9 cellular contexts compared by ENCODE assay signal in genomic region chr4:48681856-48682255, GRCh38.
DNase-seq lines count a peak whose midpoint lies in the region; ATAC-seq and TF ChIP-seq lines count a peak whose summit lies in the region.
"Had no signal": no experiment of that assay in that cellular context is flagged by ENCODE, and none has a peak within 500 bp of the region (broad histone marks: within the 10 kb centered on the region; RNA-seq: fewer than 3 reads in every experiment).

No MANE protein-coding gene starts in this region.

- CTCF ChIA-PET in Calu3 (lab: Charles Lee), result interaction anchor here (1.2 to 2.0 kb wide), 3 partner anchors 13 to 104 kb away, joined by 4 to 8 read pairs (median 6); no protein-coding TSS in a partner anchor

- no peaks in the 10 kb centered on the region for H3K27me3 Mint-ChIP-seq in Calu3 (ENCODE audit: unreplicated experiment)
- H3K27me3 Mint-ChIP-seq in memory B cell, result no peaks in the 10 kb centered on the region

- no TSS peak for BruUV-seq in Calu3 (replicated peaks; lab: Mats Ljungman, UMichigan)

- H3K36me3 Mint-ChIP-seq in Calu3 (ENCODE audit: insufficient read depth, unreplicated experiment) (no peaks in the 10 kb centered on the region), memory B cell (peaks cover 6% of the 10 kb centered on the region)

- no peaks in the 10 kb centered on the region for H3K27me3 ChIP-seq in adipocyte (replicated peaks; ENCODE audit: control insufficient read depth, insufficient read depth, low read length)
- no peaks in the 10 kb centered on the region for H3K27me3 ChIP-seq in vagina
- H3K27me3 ChIP-seq in gastroesophageal sphincter, result no peaks in the 10 kb centered on the region

- H3K9me3 Mint-ChIP-seq in Calu3 (ENCODE audit: low read depth, unreplicated experiment) (no peaks in the 10 kb centered on the region), memory B cell (no peaks in the 10 kb centered on the region)
- H3K9me3 Mint-ChIP-seq: neural crest cell had no signal

- peak overlapping the region; percentile 87 for H3K27ac Mint-ChIP-seq in Calu3 (ENCODE audit: unreplicated experiment)
- peak overlapping the region; percentile 68 for H3K27ac Mint-ChIP-seq in memory B cell

- TF ChIP-seq CTCF in Calu3 (IDR thresholded peaks at IDR 0.05; ENCODE audit: unreplicated experiment) (peak; percentile 23), vagina (IDR thresholded peaks at IDR 0.05) (no peak), gastroesophageal sphincter (IDR thresholded peaks at IDR 0.05) (no peak)

- peaks cover 9% of the 10 kb centered on the region for H3K4me1 Mint-ChIP-seq in Calu3 (ENCODE audit: low read depth, unreplicated experiment)
- H3K4me1 Mint-ChIP-seq in memory B cell, result peaks cover 24% of the 10 kb centered on the region

- H3K9me3 ChIP-seq in adipocyte (ENCODE audit: control insufficient read depth, low read length) (no peaks in the 10 kb centered on the region), vagina (no peaks in the 10 kb centered on the region), gastroesophageal sphincter (no peaks in the 10 kb centered on the region)

- no peaks in the 10 kb centered on the region for H3K4me1 ChIP-seq in adipocyte (ENCODE audit: control insufficient read depth, insufficient read depth, low read length)
- H3K4me1 ChIP-seq in vagina, result no peaks in the 10 kb centered on the region
- no peaks in the 10 kb centered on the region for H3K4me1 ChIP-seq in gastroesophageal sphincter

- no peak overlapping the region for H3K4me3 Mint-ChIP-seq in Calu3 (ENCODE audit: low read depth, unreplicated experiment)
- H3K4me3 Mint-ChIP-seq in memory B cell, result peak overlapping the region; percentile 5
- H3K4me3 Mint-ChIP-seq: neural crest cell had no signal

- no peak overlapping the region for H3K4me3 ChIP-seq in adipocyte (ENCODE audit: low read length)
- no peak overlapping the region for H3K4me3 ChIP-seq in vagina
- H3K4me3 ChIP-seq in gastroesophageal sphincter, result no peak overlapping the region

- DNase-seq in Calu3, result peak; percentile 28
- DNase-seq in adipocyte (ENCODE audit: low read depth), result peak; percentile 44
- DNase-seq in memory B cell (ENCODE audit: low spot score in 2 of 2), result peak in 1 of 2 donors; percentile 9
- DNase-seq in vagina (ENCODE audit: extremely low spot score in 2 of 2), result no peak
- no peak for DNase-seq in HK-2 (ENCODE audit: unreplicated experiment)

- no peak for TF ChIP-seq EP300 in gastroesophageal sphincter (IDR thresholded peaks at IDR 0.05)

- H3K9ac ChIP-seq in adipocyte (ENCODE audit: low read length), result no peak overlapping the region

- H3K27ac ChIP-seq in vagina, result no peak overlapping the region
- no peak overlapping the region for H3K27ac ChIP-seq in gastroesophageal sphincter

- H3K36me3 ChIP-seq in adipocyte (ENCODE audit: control insufficient read depth, insufficient read depth, low read length, severe bottlenecking) (no peaks in the 10 kb centered on the region), vagina (no peaks in the 10 kb centered on the region), gastroesophageal sphincter (no peaks in the 10 kb centered on the region)

- no peak for TF ChIP-seq POLR2A in vagina (IDR thresholded peaks at IDR 0.05)
- TF ChIP-seq POLR2A in gastroesophageal sphincter (IDR thresholded peaks at IDR 0.05), result no peak

- ATAC-seq in GM19035 (IDR thresholded peaks at IDR 0.05; ENCODE audit: unreplicated experiment), result peak; percentile 62
- ATAC-seq in HG03457 (IDR thresholded peaks at IDR 0.05; ENCODE audit: unreplicated experiment), result peak; percentile 73
- ATAC-seq in memory B cell (ENCODE audit: low read depth), result peak; percentile 61
- no peak for ATAC-seq in gastroesophageal sphincter

- intact Hi-C loops in Calu3 (cut with micrococcal nuclease; ENCODE audit: unreplicated experiment), result loop anchor here (1.0 to 5.0 kb wide), 4 partner anchors 45 to 104 kb away; partner anchors contain the start of gene FRYL
- intact Hi-C loops in vagina (cut with DNase I), result no loop called here

Comparison
In these comparisons a context has a peak if more than half of its experiments do, and no peak if none do; other contexts are left out.
1. DNase-seq: peak in Calu3 (single experiment) and adipocyte (single experiment); none in vagina (0 of 2) and HK-2 (single experiment).